23 cellular contexts compared by ENCODE assay signal in the genomic region with DNA sequence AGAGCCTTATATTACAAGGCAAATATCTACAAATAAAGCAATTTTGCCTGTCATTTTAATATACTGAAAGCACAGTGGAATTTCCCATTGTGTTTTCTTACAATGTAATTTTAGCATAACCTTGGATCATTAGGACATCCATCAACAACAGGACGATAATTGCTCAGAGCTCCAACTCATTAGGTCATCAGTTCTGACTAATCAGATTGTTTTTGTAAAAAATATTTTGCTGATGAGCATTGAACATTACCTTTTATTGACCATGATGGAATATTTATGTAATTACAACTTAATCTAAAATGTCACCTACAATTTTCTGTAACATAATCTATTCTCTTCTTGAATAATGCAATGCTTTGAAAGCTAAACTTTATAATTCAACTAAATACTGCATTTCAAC.
DNase-seq lines count a peak whose midpoint lies in the region; TF ChIP-seq lines count a peak whose summit lies in the region.
"Had no signal": no experiment of that assay in that cellular context is flagged by ENCODE, and none has a peak within 500 bp of the region (broad histone marks: within the 10 kb centered on the region; RNA-seq: fewer than 3 reads in every experiment).

No MANE protein-coding gene starts in this region.

- in situ Hi-C loops in mammary epithelial cell (cut with MboI; ENCODE audit: low sequenced_read_pairs in 2 of 2) = no loop called here

- TF ChIP-seq POLR2A in adrenal gland (IDR thresholded peaks at IDR 0.05) = no peak

- H3K4me1 ChIP-seq in mammary epithelial cell (ENCODE audit: insufficient read depth, low read length) (peaks cover 35% of the 10 kb centered on the region), adrenal gland (replicated peaks in 1 of 2) (peaks cover 6% of the 10 kb centered on the region in 2 donors)
- H3K4me1 ChIP-seq: left ventricle myocardium inferior had no signal

- DNase-seq in AG09319 (ENCODE audit: extremely low read depth, low read depth) (peak; percentile 29), M059J (ENCODE audit: low read depth) (peak; percentile 68), mammary epithelial cell (peak; percentile 85), glomerular endothelial cell (ENCODE audit: extremely low read depth, low read depth, low spot score) (peak; percentile 25), DMS 273 treated with DMSO at 0.1 percent for 48 hours (lab: John Stamatoyannopoulos, UW) (no peak), NCI-H774 (lab: John Stamatoyannopoulos, UW) (no peak), adrenal gland (no peak)
- no peak for DNase-seq in activated CD4-positive, CD25-positive, alpha-beta regulatory T cell (lab: John Stamatoyannopoulos, UW)
- DNase-seq: activated B cell treated with CpG ODN at 0.5 μM for 24 hours; activated effector memory CD4-positive, alpha-beta T cell treated with Interleukin-2 at 50 U/mL for 16 hours; amniotic stem cell; CD8-positive, alpha-beta memory T cell; cerebellar nuclear complex; DMS79 treated with DMSO at 0.1 percent for 48 hours; effector memory CD8-positive, alpha-beta T cell; left ventricle myocardium inferior; NCI-H2029 treated with DMSO at 0.1 percent for 48 hours; NCI-H510A; retina; stimulated activated naive CD4-positive, alpha-beta T cell treated with Interleukin-2 at 50 U/mL for 16 hours; T-helper 2 cell; trophoblast cell had no signal

- no peaks in the 10 kb centered on the region for H3K27me3 ChIP-seq in mammary epithelial cell (ENCODE audit: insufficient read depth, low read length)
- no peaks in the 10 kb centered on the region for H3K27me3 ChIP-seq in adrenal gland

- H3K36me3 ChIP-seq in mammary epithelial cell (ENCODE audit: insufficient read depth, low read length) (no peaks in the 10 kb centered on the region), adrenal gland (replicated peaks in 1 of 2) (no peaks in the 10 kb centered on the region)
- H3K36me3 ChIP-seq: left ventricle myocardium inferior had no signal

- BruUV-seq in mammary epithelial cell (replicated peaks; lab: Mats Ljungman, UMichigan) = no TSS peak

- H3K79me2 ChIP-seq in mammary epithelial cell (ENCODE audit: insufficient read depth, low read length) = no peaks in the 10 kb centered on the region

- TF ChIP-seq CTCF in AG09319 (IDR thresholded peaks at IDR 0.05; ENCODE audit: low read depth, low read length) (no peak), mammary epithelial cell (conservative IDR thresholded peaks at IDR 0.05 in 1 of 2, IDR thresholded peaks at IDR 0.05 in 1 of 2; ENCODE audit: extremely low read depth in 1 of 2, insufficient read depth in 1 of 2, low read depth in 1 of 2, low read length in 2 of 2) (no peak), adrenal gland (IDR thresholded peaks at IDR 0.05) (no peak)

- dilution Hi-C loops in mammary epithelial cell (cut with HindIII; ENCODE audit: low sequenced_read_pairs) = no loop called here

- intact Hi-C loops in mammary epithelial cell (cut with micrococcal nuclease) (loop anchor here (5.0 to 10.0 kb wide), 2 partner anchors 50 to 217 kb away; a partner anchor contains a TSS), adrenal gland (cut with DNase I) (no loop called here)

- H3K4me2 ChIP-seq in mammary epithelial cell (ENCODE audit: insufficient read depth, low read depth, low read length) = peak overlapping the region; percentile 54

- peak overlapping the region; percentile 89 for H3K27ac ChIP-seq in mammary epithelial cell (ENCODE audit: insufficient read depth, low read depth, low read length)
- no peak overlapping the region for H3K27ac ChIP-seq in adrenal gland
- H3K27ac ChIP-seq: left ventricle myocardium inferior had no signal

- H2AFZ ChIP-seq in mammary epithelial cell (ENCODE audit: low read depth, low read length) = no peak overlapping the region

- H3K9me3 ChIP-seq in mammary epithelial cell (replicated peaks; ENCODE audit: insufficient read depth, low read length) = no peaks in the 10 kb centered on the region
- no peaks in the 10 kb centered on the region for H3K9me3 ChIP-seq in adrenal gland (replicated peaks in 1 of 3)
- H3K9me3 ChIP-seq: left ventricle myocardium inferior had no signal

- H4K20me1 ChIP-seq in mammary epithelial cell (ENCODE audit: insufficient read depth, low read length) = no peaks in the 10 kb centered on the region

- CTCF ChIA-PET in mammary epithelial cell (lab: Charles Lee; ENCODE audit: low non-redundant PET) = no interaction called here

- 0% methylated on average over 1 of the region's 1 CpG for WGBS in mammary epithelial cell (ENCODE audit: low coverage, missing lambda C conversion rate)
- 13 to 48% (median 19%) methylated on average over 1 of the region's 1 CpG for WGBS in adrenal gland, 4 donors

- H3K9ac ChIP-seq in mammary epithelial cell (ENCODE audit: insufficient read depth, low read length) = no peak overlapping the region

- H3K4me3 ChIP-seq in mammary epithelial cell (replicated peaks in 1 of 3; ENCODE audit: insufficient read depth in 1 of 3, low read depth in 2 of 3, low read length in 3 of 3) = no peak overlapping the region
- H3K4me3 ChIP-seq in adrenal gland = no peak overlapping the region
- H3K4me3 ChIP-seq: K562, left ventricle myocardium inferior had no signal

Comparison
In these comparisons a context has a peak if more than half of its experiments do, and no peak if none do; other contexts are left out.
1. DNase-seq: peak in AG09319 (single experiment), M059J (single experiment), mammary epithelial cell (single experiment) and glomerular endothelial cell (single experiment); none in activated CD4-positive, CD25-positive, alpha-beta regulatory T cell (0 of 4), DMS 273 treated with DMSO at 0.1 percent for 48 hours (single experiment), NCI-H774 (single experiment) and adrenal gland (0 of 7).